ENCODE assay signal across 8 cellular contexts in the genomic region with DNA sequence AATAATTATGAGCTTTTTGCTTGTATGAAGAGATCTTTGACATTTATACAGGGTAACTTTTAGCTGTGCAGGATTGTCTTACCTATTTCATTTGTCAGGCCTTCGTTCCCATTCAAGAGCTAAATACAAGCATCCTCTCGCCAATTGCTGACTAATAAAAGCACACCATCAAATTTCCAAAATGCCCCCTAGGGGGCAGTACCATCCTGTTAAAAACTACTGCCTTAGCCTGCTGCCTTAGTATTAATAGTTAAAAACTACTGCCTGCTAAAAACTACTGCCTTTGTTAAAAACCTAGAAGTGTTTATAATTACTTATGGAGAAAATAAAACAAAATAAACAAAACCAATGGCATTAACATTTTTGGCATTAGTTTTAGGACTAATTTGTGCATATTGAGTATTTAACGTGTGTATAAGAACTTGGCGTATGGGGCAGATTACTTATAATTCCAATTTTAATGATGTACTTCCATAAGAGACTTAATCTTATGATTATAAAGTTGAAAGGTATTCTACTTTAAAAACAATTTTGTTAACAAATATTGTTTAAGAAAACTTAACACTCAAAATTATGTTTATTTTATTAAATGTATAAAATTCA. TPM values are rescaled to one million over a fixed set of nuclear protein-coding genes. Genes with fewer than 3 reads are reported as not detected.
DNase-seq lines count a peak whose midpoint lies in the region; FAIRE-seq and TF ChIP-seq lines count a peak whose summit lies in the region.

No MANE protein-coding gene starts in this region.

- peaks cover 3 to 17% (median 13%) of the 10 kb centered on the region in 5 experiments for H3K9me3 Mint-ChIP-seq in brain

- DNase-seq in AG09319 (ENCODE audit: extremely low read depth, low read depth) (no peak), GM18507 (ENCODE audit: extremely low spot score, insufficient read length, low read depth) (peak; percentile 32), NCI-H1417 treated with DMSO at 0.1 percent for 48 hours (lab: John Stamatoyannopoulos, UW) (peak; percentile 73), T follicular helper cell (ENCODE audit: low read depth) (peak; percentile 42), kidney epithelial cell (ENCODE audit: low read depth) (no peak), H4 (ENCODE audit: low spot score) (no peak)
- peak; percentile 15 to 62 (median 51) for DNase-seq in stimulated activated CD4-positive, alpha-beta T cell treated with anti-CD3 and anti-CD28 coated beads, TNF-alpha, amount 100 ng/mL, for 48 hours (ENCODE audit: low read depth in 3 of 3)

- H3K36me3 ChIP-seq in kidney epithelial cell (ENCODE audit: control insufficient read depth, insufficient read depth, low read length): no peaks in the 10 kb centered on the region

- H3K4me3 ChIP-seq in kidney epithelial cell (ENCODE audit: low read depth, low read length): no peak overlapping the region

- FAIRE-seq in GM18507 (lab: Jason Lieb, UNC): peak; percentile 78

- peaks cover 7% of the 10 kb centered on the region for H3K27me3 Mint-ChIP-seq in brain

- H3K27ac Mint-ChIP-seq in brain: peak overlapping the region in 2 of 5 experiments; percentile 59 to 75

- no peaks in the 10 kb centered on the region for H3K27me3 ChIP-seq in kidney epithelial cell (ENCODE audit: control insufficient read depth, insufficient read depth, low read length)

- TF ChIP-seq CTCF in AG09319 (IDR thresholded peaks at IDR 0.05; ENCODE audit: low read depth, low read length) (peak; percentile 76), brain (conservative IDR thresholded peaks at IDR 0.05) (peak; percentile 76 to 88), kidney epithelial cell (IDR thresholded peaks at IDR 0.05; ENCODE audit: insufficient read depth, low read length, poor library complexity, severe bottlenecking) (peak; percentile 73)

- peaks cover 38% of the 10 kb centered on the region for H3K4me1 Mint-ChIP-seq in brain

- peak overlapping the region in 3 of 5 experiments; percentile 20 to 79 (median 64) for H3K4me3 Mint-ChIP-seq in brain

- no peaks in the 10 kb centered on the region for H3K36me3 Mint-ChIP-seq in brain

RNA-seq across cellular contexts. Expression of gene IFI27L2, which starts 3.0 kb away (rescaled TPM):
- 94.8 TPM for polyA plus RNA-seq in brain (ENCODE audit: insufficient read depth, low read depth, low replicate concordance)
- total RNA-seq in kidney epithelial cell: 81.0 and 155 TPM in 2 replicates
- total RNA-seq in H4 (2014; rRNA removed; shearing (Covaris generic)): 109 and 122 TPM in 2 replicates

RNA-seq across cellular contexts. Expression of gene IFI27, which starts 21.9 kb away (rescaled TPM):
- 159 TPM for polyA plus RNA-seq in brain (ENCODE audit: insufficient read depth, low read depth, low replicate concordance)
- total RNA-seq in kidney epithelial cell: under 0.01 and 1.4 TPM in 2 replicates
- 2,076 and 2,328 TPM in 2 replicates for total RNA-seq in H4 (2014; rRNA removed; shearing (Covaris generic))

RNA-seq across cellular contexts. Expression of gene PPP4R4, which starts 41.7 kb away (rescaled TPM):
- polyA plus RNA-seq in brain (ENCODE audit: insufficient read depth, low read depth, low replicate concordance): 1.2 TPM
- 0.68 and 2.4 TPM in 2 replicates for total RNA-seq in kidney epithelial cell
- 3.3 and 3.8 TPM in 2 replicates for total RNA-seq in H4 (2014; rRNA removed; shearing (Covaris generic))

RNA-seq across cellular contexts. Expression of gene IFI27L1, which starts 51.3 kb away (rescaled TPM):
- 81.3 TPM for polyA plus RNA-seq in brain (ENCODE audit: insufficient read depth, low read depth, low replicate concordance)
- 21.5 and 24.7 TPM in 2 replicates for total RNA-seq in kidney epithelial cell
- total RNA-seq in H4 (2014; rRNA removed; shearing (Covaris generic)): 16.1 and 32.8 TPM in 2 replicates

RNA-seq across cellular contexts. Expression of gene DDX24, which starts 51.4 kb away (rescaled TPM):
- polyA plus RNA-seq in brain (ENCODE audit: insufficient read depth, low read depth, low replicate concordance): 426 TPM
- total RNA-seq in kidney epithelial cell: 97.3 and 98.2 TPM in 2 replicates
- 110 and 134 TPM in 2 replicates for total RNA-seq in H4 (2014; rRNA removed; shearing (Covaris generic))

Comparison
In these comparisons a context has a peak if more than half of its experiments do, and no peak if none do; other contexts are left out.
1. DNase-seq: peak in GM18507 (single experiment), NCI-H1417 treated with DMSO at 0.1 percent for 48 hours (single experiment), T follicular helper cell (single experiment) and stimulated activated CD4-positive, alpha-beta T cell treated with anti-CD3 and anti-CD28 coated beads, TNF-alpha, amount 100 ng/mL, for 48 hours (3 of 3); none in AG09319 (single experiment), kidney epithelial cell (single experiment) and H4 (single experiment).
2. RNA of gene IFI27, which starts 21.9 kb away (total RNA-seq): 2,076 to 2,328 TPM in H4; under 0.01 to 1.4 TPM in kidney epithelial cell; every median in the first group is over 100 times any median in the second.
3. Peak in every context shown above with its lines, with median percentiles within 50 percentile points of each other: CTCF ChIP-seq.